ENCODE assay signal across 1 cellular context in genomic region chr2:19989681-19990415, GRCh38.
TF ChIP-seq lines count a peak whose summit lies in the region.

Gene WDR35, minus strand, starts transcription at chr2:19990105. Its CDS starts 90 bp downstream, at chr2:19990015.

TF ChIP-seq in H1, 55 proteins besides CTCF, POLR2A, EP300 and RAD21:
- TF ChIP-seq SP4 (IDR thresholded peaks at IDR 0.05; ENCODE audit: low read length) (no peak), NANOG (IDR thresholded peaks at IDR 0.05; ENCODE audit: insufficient read depth, low read depth, low read length, poor library complexity, severe bottlenecking) (no peak), JUN (IDR thresholded peaks at IDR 0.05; ENCODE audit: low read depth, low read length) (no peak), HDAC2 (IDR thresholded peaks at IDR 0.05; ENCODE audit: borderline replicate concordance in 1 of 2, low read depth in 2 of 2, low read length in 2 of 2) (peak in 1 of 2 experiments; percentile 84; a peak in 1 of 4 replicates), JUND (IDR thresholded peaks at IDR 0.05; ENCODE audit: low read length) (no peak), BCL11A (IDR thresholded peaks at IDR 0.05; ENCODE audit: low read depth in 2 of 2, low read length in 2 of 2) (no peak), CEBPB (IDR thresholded peaks at IDR 0.05; ENCODE audit: low read depth, low read length) (no peak), POLR2AphosphoS5 (IDR thresholded peaks at IDR 0.05; ENCODE audit: low read depth, low read length) (peak; percentile 78), TCF12 (IDR thresholded peaks at IDR 0.05; ENCODE audit: low read depth, low read length) (no peak), CREB1 (IDR thresholded peaks at IDR 0.05) (peak; percentile 66; the same call in 1 of the 2 replicates), TBP (IDR thresholded peaks at IDR 0.05; ENCODE audit: low read depth, low read length) (no peak; the same call in 1 of the 2 replicates), CTBP2 (IDR thresholded peaks at IDR 0.05; ENCODE audit: borderline replicate concordance, insufficient read depth, insufficient read length, low read length) (peak; percentile 81), MAX (IDR thresholded peaks at IDR 0.05) (peak; percentile 91), SAP30 (IDR thresholded peaks at IDR 0.05; ENCODE audit: insufficient read depth, insufficient replicate concordance, low read length) (peak; percentile 44), PHF8 (conservative IDR thresholded peaks at IDR 0.05; ENCODE audit: low read depth, low read length) (peak; percentile 66), RNF2 (IDR thresholded peaks at IDR 0.05; ENCODE audit: borderline replicate concordance, low read depth, low read length, missing control alignments, poor library complexity, severe bottlenecking) (no peak), GABPA (IDR thresholded peaks at IDR 0.05; ENCODE audit: borderline replicate concordance, insufficient read depth, low read length) (peak; percentile 85), RBBP5 (IDR thresholded peaks at IDR 0.05; ENCODE audit: borderline replicate concordance, low read depth, low read length) (peak; percentile 83), CHD1 (IDR thresholded peaks at IDR 0.05; ENCODE audit: low read depth, low read length) (no peak), E2F6 (IDR thresholded peaks at IDR 0.05) (peak; percentile 83), KDM4A (IDR thresholded peaks at IDR 0.05; ENCODE audit: low read depth, low read length, severe bottlenecking) (peak; percentile 95), NRF1 (IDR thresholded peaks at IDR 0.05; ENCODE audit: low read depth, low read length) (no peak), SP2 (IDR thresholded peaks at IDR 0.05; ENCODE audit: low read length) (no peak), SIRT6 (IDR thresholded peaks at IDR 0.05; ENCODE audit: low read length) (no peak), SUZ12 (IDR thresholded peaks at IDR 0.05; ENCODE audit: low read length) (no peak), TAF1 (IDR thresholded peaks at IDR 0.05; ENCODE audit: low read depth, low read length) (peak; percentile 77), SIN3A (conservative IDR thresholded peaks at IDR 0.05 in 1 of 2, IDR thresholded peaks at IDR 0.05 in 1 of 2; ENCODE audit: low read depth in 1 of 2, low read length in 2 of 2) (peak; percentile 75 to 83; a peak in 2 of 4 replicates), YY1 (IDR thresholded peaks at IDR 0.05; ENCODE audit: low read depth, low read length) (peak; percentile 72), ASH2L (IDR thresholded peaks at IDR 0.05; ENCODE audit: low read length) (peak; percentile 93), POU5F1 (IDR thresholded peaks at IDR 0.05; ENCODE audit: low read depth, low read length) (no peak), EGR1 (IDR thresholded peaks at IDR 0.05; ENCODE audit: borderline replicate concordance, low read depth, low read length) (peak; percentile 66; the same call in 1 of the 2 replicates), KDM1A (IDR thresholded peaks at IDR 0.05; ENCODE audit: borderline replicate concordance, low read length) (peak; percentile 95), GTF2F1 (IDR thresholded peaks at IDR 0.05; ENCODE audit: borderline replicate concordance, low read depth, low read length) (0 out of 2 replicates have a peak, but pooled peaks have one; percentile 35), SP1 (IDR thresholded peaks at IDR 0.05; ENCODE audit: low read depth, low read length) (peak; percentile 28; the same call in 1 of the 2 replicates), SRF (IDR thresholded peaks at IDR 0.05; ENCODE audit: low read depth, low read length) (no peak)
TF ChIP-seq in H1: peak in this region for 19.
